ENCODE assay signal across 11 cellular contexts in genomic region chr12:3274664-3275063, GRCh38.
"Had no signal": no experiment of that assay in that cellular context is flagged by ENCODE, and none has a peak within 500 bp of the region (broad histone marks: within the 10 kb centered on the region; RNA-seq: fewer than 3 reads in every experiment).

No MANE protein-coding gene starts in this region.

- H3K27me3 ChIP-seq: brain microvascular endothelial cell, gastrocnemius medialis, hepatocyte, sigmoid colon, suprapubic skin had no signal

- H3K4me3 ChIP-seq: gastrocnemius medialis, hepatocyte, psoas muscle, sigmoid colon, spleen, suprapubic skin had no signal

- H3K27ac ChIP-seq: brain microvascular endothelial cell, gastrocnemius medialis, hepatocyte, psoas muscle, sigmoid colon, suprapubic skin had no signal

- H3K9me3 Mint-ChIP-seq: activated naive CD4-positive, alpha-beta T cell treated with anti-CD3 and anti-CD28 coated beads, Interleukin-2, amount 10 ng/mL, durations not matched to agents 7 days and 5 days; nephron progenitor cell; stimulated activated naive CD8-positive, alpha-beta T cell treated with anti-CD3 and anti-CD28 coated beads, Interleukin-15, Interleukin-2, amounts not matched to agents 100 ng/mL and 50 ng/mL, for 24 hours had no signal

- H3K27ac Mint-ChIP-seq: activated naive CD4-positive, alpha-beta T cell treated with anti-CD3 and anti-CD28 coated beads, Interleukin-2, amount 10 ng/mL, durations not matched to agents 7 days and 5 days; nephron progenitor cell; stimulated activated naive CD8-positive, alpha-beta T cell treated with anti-CD3 and anti-CD28 coated beads, Interleukin-15, Interleukin-2, amounts not matched to agents 100 ng/mL and 50 ng/mL, for 24 hours had no signal

- H3K9me3 ChIP-seq: gastrocnemius medialis, psoas muscle, sigmoid colon, spleen, suprapubic skin had no signal

- H3K36me3 ChIP-seq: brain microvascular endothelial cell, gastrocnemius medialis, sigmoid colon, spleen, suprapubic skin had no signal

- DNase-seq: kidney had no signal

- H3K36me3 Mint-ChIP-seq: activated naive CD4-positive, alpha-beta T cell treated with anti-CD3 and anti-CD28 coated beads, Interleukin-2, amount 10 ng/mL, durations not matched to agents 7 days and 5 days had no signal

- H3K4me3 Mint-ChIP-seq: activated naive CD4-positive, alpha-beta T cell treated with anti-CD3 and anti-CD28 coated beads, Interleukin-2, amount 10 ng/mL, durations not matched to agents 7 days and 5 days; nephron progenitor cell; stimulated activated naive CD8-positive, alpha-beta T cell treated with anti-CD3 and anti-CD28 coated beads, Interleukin-15, Interleukin-2, amounts not matched to agents 100 ng/mL and 50 ng/mL, for 24 hours had no signal
